In genomic region chr11:126102436-126102894, GRCh38 we compare ENCODE assay signal across 12 cellular contexts. TPM values are rescaled to one million over a fixed set of nuclear protein-coding genes. Genes with fewer than 3 reads are reported as not detected.
A peak's percentile ranks its signal among the peaks of the same experiment; 100 is the strongest.
DNase-seq lines count a peak whose midpoint lies in the region; ATAC-seq, FAIRE-seq and TF ChIP-seq lines count a peak whose summit lies in the region.
"Had no signal": no experiment of that assay in that cellular context is flagged by ENCODE, and none has a peak within 500 bp of the region (broad histone marks: within the 10 kb centered on the region; RNA-seq: fewer than 3 reads in every experiment).

No MANE protein-coding gene starts in this region.

- no peak for TF ChIP-seq EP300 in K562 (IDR thresholded peaks at IDR 0.05; ENCODE audit: low read length)

- H4K20me1 ChIP-seq in IMR-90 (ENCODE audit: insufficient read depth, low read length) (no peaks in the 10 kb centered on the region), K562 (replicated peaks; ENCODE audit: control insufficient read depth, insufficient read depth, low read length) (peaks cover 3% of the 10 kb centered on the region)

- H3K36me3 Mint-ChIP-seq in endothelial cell (ENCODE audit: low read depth, unreplicated experiment): no peaks in the 10 kb centered on the region
- H3K36me3 Mint-ChIP-seq in T-helper 17 cell (ENCODE audit: low read depth): no peaks in the 10 kb centered on the region
- H3K36me3 Mint-ChIP-seq: stimulated activated memory B cell treated with anti-CD40 and anti-IgM and Interleukin-4, amounts not matched to agents 10 μg/mL and 1 μg/mL and 100 μg/mL, for 72 hours had no signal

- H3K27ac ChIP-seq in A673 (ENCODE audit: low read depth, low read length, poor library complexity, severe bottlenecking): no peak overlapping the region
- H3K27ac ChIP-seq in IMR-90 (ENCODE audit: insufficient read depth, low read length): no peak overlapping the region
- H3K27ac ChIP-seq in K562 (ENCODE audit: extremely low read depth, low read depth, low read length): no peak overlapping the region
- no peak overlapping the region for H3K27ac ChIP-seq in mesenchymal stem cell (ENCODE audit: low read length, poor library complexity, severe bottlenecking)

- H2AK9ac ChIP-seq in IMR-90 (replicated peaks; ENCODE audit: low read depth, low read length, poor library complexity): no peak overlapping the region

- ATAC-seq in IMR-90 (ENCODE audit: low read depth) (peak; percentile 51), K562 (peak; percentile 87), T-helper 17 cell (no peak)
- ATAC-seq: stimulated activated memory B cell treated with anti-CD40 and anti-IgM and Interleukin-4, amounts not matched to agents 10 μg/mL and 1 μg/mL and 100 μg/mL, for 72 hours had no signal

- H3K9me3 Mint-ChIP-seq in endothelial cell (ENCODE audit: unreplicated experiment): peaks cover 3% of the 10 kb centered on the region
- H3K9me3 Mint-ChIP-seq: stimulated activated memory B cell treated with anti-CD40 and anti-IgM and Interleukin-4, amounts not matched to agents 10 μg/mL and 1 μg/mL and 100 μg/mL, for 72 hours had no signal

- FAIRE-seq in K562 (lab: Jason Lieb, UNC): peak; percentile 86
- FAIRE-seq in frontal cortex (lab: Jason Lieb, UNC): no peak

- intact Hi-C loops in A673 (cut with micrococcal nuclease; ENCODE audit: unreplicated experiment): no loop called here
- intact Hi-C loops in IMR-90 (cut with micrococcal nuclease): no loop called here
- intact Hi-C loops in K562 (cut with micrococcal nuclease): no loop called here

- peaks cover 19% of the 10 kb centered on the region for H3K4me1 ChIP-seq in A673 (ENCODE audit: insufficient read depth, low read length, poor library complexity, severe bottlenecking)
- H3K4me1 ChIP-seq in IMR-90 (ENCODE audit: control insufficient read depth, insufficient read depth, low read length): no peaks in the 10 kb centered on the region; the same call in 1 of the 2 replicates
- peaks cover 6 to 8% of the 10 kb centered on the region in 2 experiments; a peak in 4 of 5 replicates for H3K4me1 ChIP-seq in K562 (replicated peaks in 1 of 2; ENCODE audit: control insufficient read depth in 2 of 2, insufficient read depth in 2 of 2, low read length in 2 of 2)
- peaks cover 8% of the 10 kb centered on the region for H3K4me1 ChIP-seq in mesenchymal stem cell (ENCODE audit: control insufficient read depth, insufficient read depth, low read depth, low read length)

- dilution Hi-C loops in IMR-90 (cut with HindIII; ENCODE audit: low sequenced_read_pairs, unreplicated experiment): no loop called here

- CTCF ChIA-PET in A673 (lab: Charles Lee) (no interaction called here), IMR-90 (lab: Yijun Ruan, JAX) (interaction anchor here (0.7 kb wide), 1 partner anchor 10 kb away, joined by 3 read pairs; no protein-coding TSS in a partner anchor), K562 (lab: Yijun Ruan, JAX; ENCODE audit: low intra/inter-chr PET ratio) (no interaction called here)

- no peak overlapping the region for H4K8ac ChIP-seq in IMR-90 (ENCODE audit: low read depth in 2 of 2, low read length in 2 of 2)
- H4K8ac ChIP-seq in mesenchymal stem cell (ENCODE audit: low read length): no peak overlapping the region

- no peak overlapping the region for H2BK120ac ChIP-seq in IMR-90 (ENCODE audit: low read depth, low read length)
- H2BK120ac ChIP-seq in mesenchymal stem cell (ENCODE audit: low read depth, low read length): no peak overlapping the region

- TF ChIP-seq POLR2A in IMR-90 (IDR thresholded peaks at IDR 0.05; ENCODE audit: low read depth, low read length) (no peak), K562 (conservative IDR thresholded peaks at IDR 0.05) (no peak)

- H3K27me3 ChIP-seq in A673 (replicated peaks; ENCODE audit: insufficient read depth, low read depth, low read length, poor library complexity): no peaks in the 10 kb centered on the region
- H3K27me3 ChIP-seq in IMR-90 (ENCODE audit: control insufficient read depth, insufficient read depth, low read length): peaks cover 59% of the 10 kb centered on the region
- peaks cover 41 to 80% of the 10 kb centered on the region in 2 experiments for H3K27me3 ChIP-seq in K562 (ENCODE audit: control insufficient read depth in 2 of 2, insufficient read depth in 2 of 2, low read length in 2 of 2)
- peaks cover 0 to 44% of the 10 kb centered on the region in 2 experiments for H3K27me3 ChIP-seq in mesenchymal stem cell (ENCODE audit: control insufficient read depth in 1 of 2, insufficient read depth in 1 of 2, low read length in 2 of 2)

- no peak overlapping the region for H3K4me3 Mint-ChIP-seq in endothelial cell (ENCODE audit: unreplicated experiment)
- H3K4me3 Mint-ChIP-seq in T-helper 17 cell: no peak overlapping the region
- H3K4me3 Mint-ChIP-seq: stimulated activated memory B cell treated with anti-CD40 and anti-IgM and Interleukin-4, amounts not matched to agents 10 μg/mL and 1 μg/mL and 100 μg/mL, for 72 hours had no signal

- H3K23ac ChIP-seq in IMR-90 (ENCODE audit: low read depth, low read length) (no peak overlapping the region), mesenchymal stem cell (ENCODE audit: low read length in 2 of 2) (no peak overlapping the region)

- peak; percentile 72 for DNase-seq in A673 (ENCODE audit: low spot score)
- peak; percentile 31 for DNase-seq in IMR-90
- DNase-seq in K562 (ENCODE audit: extremely low read depth in 1 of 4, low spot score in 3 of 4): peak; percentile 35 to 63 (median 46)
- peak; percentile 45 for DNase-seq in mesenchymal stem cell
- no peak for DNase-seq in NCI-H526 treated with DMSO at 0.1 percent for 48 hours (lab: John Stamatoyannopoulos, UW)
- no peak for DNase-seq in endothelial cell (ENCODE audit: low spot score)
- no peak for DNase-seq in T-helper 17 cell
- no peak for DNase-seq in frontal cortex (ENCODE audit: low spot score in 2 of 2)
- DNase-seq: activated CD8-positive, alpha-beta memory T cell treated with anti-CD3 and anti-CD28 coated beads, Interleukin-2, amount 50 U/mL, for 48 hours; cortex of kidney; NCI-H146 had no signal

- in situ Hi-C loops in IMR-90 (cut with MboI; ENCODE audit: low sequenced_read_pairs) (no loop called here), K562 (cut with MboI) (no loop called here)

- H4K91ac ChIP-seq in IMR-90 (ENCODE audit: insufficient read depth, low read depth, low read length): no peak overlapping the region
- H4K91ac ChIP-seq in mesenchymal stem cell (ENCODE audit: low read length): no peak overlapping the region

- WGBS in IMR-90 (ENCODE audit: extremely low coverage in 2 of 2, insufficient read length in 1 of 2), 2 experiments: 28% methylated on average over 6 of the region's 6 CpGs; no CpG with 5 or more reads in 1 of the 2 experiments
- 2% methylated on average over 5 of the region's 6 CpGs for WGBS in K562 (ENCODE audit: insufficient coverage, low coverage, missing lambda C conversion rate)
- 57% methylated on average over 6 of the region's 6 CpGs for WGBS in mesenchymal stem cell

- POLR2A ChIA-PET in A673 (lab: Charles Lee; ENCODE audit: low non-redundant PET) (no interaction called here), IMR-90 (lab: Charles Lee; ENCODE audit: unreplicated experiment) (no interaction called here), K562 (lab: Yijun Ruan, JAX) (interaction anchor here (0.7 to 2.0 kb wide), 2 partner anchors 11 to 12 kb away, joined by 3 to 7 read pairs; no protein-coding TSS in a partner anchor)

- H2BK15ac ChIP-seq in IMR-90 (ENCODE audit: low read depth, low read length) (no peak overlapping the region), mesenchymal stem cell (ENCODE audit: low read depth, poor library complexity, severe bottlenecking) (no peak overlapping the region)

- H3K79me2 ChIP-seq in K562 (ENCODE audit: control insufficient read depth, insufficient read depth, low read length): no peaks in the 10 kb centered on the region

- no peak overlapping the region for H2AK5ac ChIP-seq in IMR-90 (ENCODE audit: low read depth, low read length)
- no peak overlapping the region for H2AK5ac ChIP-seq in mesenchymal stem cell (ENCODE audit: low read length, severe bottlenecking)

- H3K27me3 Mint-ChIP-seq in endothelial cell (ENCODE audit: unreplicated experiment) (peaks cover 8% of the 10 kb centered on the region), T-helper 17 cell (peaks cover 38% of the 10 kb centered on the region)

- no peak overlapping the region for H2BK5ac ChIP-seq in IMR-90 (ENCODE audit: low read depth, low read length, poor library complexity, severe bottlenecking)
- H2BK5ac ChIP-seq in mesenchymal stem cell (ENCODE audit: low read depth, low read length, poor library complexity, severe bottlenecking): no peak overlapping the region

- no peak for TF ChIP-seq CTCF in A673 (conservative IDR thresholded peaks at IDR 0.05; ENCODE audit: low read depth, low read length)
- TF ChIP-seq CTCF in IMR-90 (conservative IDR thresholded peaks at IDR 0.05; ENCODE audit: low read depth, low read length): no peak
- TF ChIP-seq CTCF in K562 (IDR thresholded peaks at IDR 0.05 in 2 of 3, conservative IDR thresholded peaks at IDR 0.05 in 1 of 3; ENCODE audit: insufficient read depth in 2 of 3, low read depth in 1 of 3, low read length in 3 of 3): no peak
- TF ChIP-seq CTCF in endothelial cell (IDR thresholded peaks at IDR 0.05; ENCODE audit: unreplicated experiment): no peak

- no peaks in the 10 kb centered on the region for H3K9me3 ChIP-seq in A673 (ENCODE audit: low read depth, low read length, poor library complexity, severe bottlenecking)
- H3K9me3 ChIP-seq in IMR-90 (ENCODE audit: control insufficient read depth, insufficient read depth, low read length): no peaks in the 10 kb centered on the region
- no peaks in the 10 kb centered on the region for H3K9me3 ChIP-seq in K562 (replicated peaks; ENCODE audit: control insufficient read depth, insufficient read depth, low read depth, low read length)
- H3K9me3 ChIP-seq in mesenchymal stem cell (ENCODE audit: control insufficient read depth, low read length): no peaks in the 10 kb centered on the region
- H3K9me3 ChIP-seq in T-helper 17 cell (ENCODE audit: control insufficient read depth, low read length, poor library complexity, severe bottlenecking): no peaks in the 10 kb centered on the region

- H3K9me1 ChIP-seq in IMR-90 (ENCODE audit: insufficient read depth, low read length) (0 out of 2 replicates have a peak, but pooled peaks cover 3% of the 10 kb centered on the region), K562 (ENCODE audit: control insufficient read depth, insufficient read depth, low read length) (no peaks in the 10 kb centered on the region)

- H3K14ac ChIP-seq in IMR-90 (replicated peaks; ENCODE audit: low read depth, low read length): no peak overlapping the region
- H3K14ac ChIP-seq in mesenchymal stem cell (ENCODE audit: low read length in 2 of 2): no peak overlapping the region

- peaks cover 26% of the 10 kb centered on the region for H3K4me1 Mint-ChIP-seq in endothelial cell (ENCODE audit: unreplicated experiment)
- H3K4me1 Mint-ChIP-seq in T-helper 17 cell: peaks cover 3% of the 10 kb centered on the region
- H3K4me1 Mint-ChIP-seq: stimulated activated memory B cell treated with anti-CD40 and anti-IgM and Interleukin-4, amounts not matched to agents 10 μg/mL and 1 μg/mL and 100 μg/mL, for 72 hours had no signal

- H3K56ac ChIP-seq in IMR-90 (ENCODE audit: extremely low read depth, insufficient read depth, low read length): no peak overlapping the region

- H3K27ac Mint-ChIP-seq in endothelial cell (ENCODE audit: unreplicated experiment): no peak overlapping the region
- no peak overlapping the region for H3K27ac Mint-ChIP-seq in T-helper 17 cell
- H3K27ac Mint-ChIP-seq: stimulated activated memory B cell treated with anti-CD40 and anti-IgM and Interleukin-4, amounts not matched to agents 10 μg/mL and 1 μg/mL and 100 μg/mL, for 72 hours had no signal

- H3K4ac ChIP-seq in IMR-90 (ENCODE audit: low read depth, low read length) (no peak overlapping the region), mesenchymal stem cell (ENCODE audit: low read depth in 1 of 2, low read length in 2 of 2) (no peak overlapping the region)

- H3K9ac ChIP-seq in IMR-90 (ENCODE audit: low read depth, low read length): no peak overlapping the region
- peak overlapping the region in 1 of 2 experiments; percentile 64; a peak in 1 of 4 replicates for H3K9ac ChIP-seq in K562 (ENCODE audit: insufficient read depth in 1 of 2, low read depth in 2 of 2, low read length in 2 of 2)
- no peak overlapping the region for H3K9ac ChIP-seq in mesenchymal stem cell (ENCODE audit: low read length)

- BruUV-seq in A673 (replicated peaks; lab: Mats Ljungman, UMichigan): no TSS peak
- no TSS peak for BruUV-seq in IMR-90 (replicated peaks; lab: Mats Ljungman, UMichigan)
- BruUV-seq in K562 (replicated peaks; lab: Mats Ljungman, UMichigan): no TSS peak

- no peak overlapping the region for H2AFZ ChIP-seq in IMR-90 (replicated peaks; ENCODE audit: low read length, poor library complexity)
- H2AFZ ChIP-seq in K562 (ENCODE audit: low read depth, low read length): no peak overlapping the region; the same call in 1 of the 2 replicates
- H2AFZ ChIP-seq in mesenchymal stem cell (ENCODE audit: low read depth, low read length): no peak overlapping the region

- H3K36me3 ChIP-seq in A673 (ENCODE audit: insufficient read depth, low read length, poor library complexity, severe bottlenecking) (no peaks in the 10 kb centered on the region), IMR-90 (ENCODE audit: control insufficient read depth, insufficient read depth, low read length) (no peaks in the 10 kb centered on the region), K562 (ENCODE audit: control insufficient read depth, insufficient read depth, low read length) (no peaks in the 10 kb centered on the region), mesenchymal stem cell (ENCODE audit: control insufficient read depth in 1 of 2, insufficient read depth in 2 of 2, low read depth in 1 of 2, low read length in 2 of 2) (no peaks in the 10 kb centered on the region)

- no peak overlapping the region for H2BK12ac ChIP-seq in mesenchymal stem cell (ENCODE audit: low read length in 2 of 2)

- no peak overlapping the region for H4K5ac ChIP-seq in IMR-90 (ENCODE audit: low read depth, low read length)

- no peak overlapping the region for H3K4me2 ChIP-seq in IMR-90 (ENCODE audit: low read depth, low read length)
- peak overlapping the region; percentile 24; the same call in 1 of the 2 replicates for H3K4me2 ChIP-seq in K562 (ENCODE audit: insufficient read depth, low read length)
- no peak overlapping the region for H3K4me2 ChIP-seq in mesenchymal stem cell (ENCODE audit: low read length, poor library complexity, severe bottlenecking)

- H3K79me1 ChIP-seq in IMR-90 (ENCODE audit: low read depth in 1 of 2, low read length in 2 of 2) (no peaks in the 10 kb centered on the region), mesenchymal stem cell (replicated peaks; ENCODE audit: low read length, poor library complexity, severe bottlenecking) (no peaks in the 10 kb centered on the region)

- H3K18ac ChIP-seq in IMR-90 (ENCODE audit: low read depth, low read length) (no peak overlapping the region), mesenchymal stem cell (ENCODE audit: low read depth in 1 of 2, low read length in 2 of 2) (no peak overlapping the region)

- TF ChIP-seq RAD21 in IMR-90 (IDR thresholded peaks at IDR 0.05; ENCODE audit: low read length) (no peak), K562 (CRISPR knock-in tag; conservative IDR thresholded peaks at IDR 0.05 in 1 of 2, IDR thresholded peaks at IDR 0.05 in 1 of 2) (no peak)

- no peak overlapping the region for H2BK20ac ChIP-seq in IMR-90 (ENCODE audit: low read depth, low read length)

- H3K4me3 ChIP-seq in A673 (ENCODE audit: low read depth, low read length, poor library complexity, severe bottlenecking) (no peak overlapping the region), IMR-90 (ENCODE audit: insufficient read depth, low read depth, low read length) (no peak overlapping the region), K562 (no peak overlapping the region), mesenchymal stem cell (ENCODE audit: insufficient read depth in 1 of 2, low read depth in 1 of 2, low read length in 2 of 2) (no peak overlapping the region)

RNA-seq across cellular contexts. Expression of gene CDON, which starts 39.8 kb away (rescaled TPM):
- total RNA-seq in A673 (2021) (25.3 and 31.0 TPM in 2 replicates), IMR-90 (2012; rRNA removed) (2.2 and 3.8 TPM in 2 replicates), K562 (2014; rRNA removed) (0.20 and 0.27 TPM in 2 replicates), K562 (2014; rRNA removed; fragmentation: Illumina TruSeq; extraction: Trizol) (0.35 and 0.44 TPM in 2 replicates), K562 (2015; rRNA removed; fragmentation: Illumina TruSeq; extraction: Trizol) (0.40 and 0.45 TPM in 2 replicates), K562 (2021) (0.45 and 0.58 TPM in 2 replicates), endothelial cell (ENCODE audit: unreplicated experiment) (25.2 TPM), T-helper 17 cell (1 to 10 TPM; 2.0 TPM), frontal cortex (32.6 TPM)
- polyA plus RNA-seq in IMR-90 (2012; rRNA removed) (1.2 and 1.4 TPM in 2 replicates), K562 (2011; rRNA removed) (0.55 and 0.64 TPM in 2 replicates), K562 (2014; fragmentation: Illumina TruSeq; extraction: Trizol) (0.48 and 0.58 TPM in 2 replicates), K562 (2014; fragmentation: Nextera tagmentation; extraction: Ambion mirVana) (under 1 TPM; 0.08 to 0.14 TPM), K562 (2014; rRNA removed) (0.29 and 0.45 TPM in 2 replicates)
- 0.74 and 1.0 TPM in 2 replicates for polyA plus RNA-seq in IMR-90 (2012; cell fraction: cytosol; rRNA removed)
- polyA plus RNA-seq in IMR-90 (2012; cell fraction: nucleus; rRNA removed; ENCODE audit: low replicate concordance): 0.65 and 2.6 TPM in 2 replicates
- total RNA-seq in K562 (2011; cell fraction: chromatin; rRNA removed; ENCODE audit: low replicate concordance): 0.76 and 1.2 TPM in 2 replicates
- total RNA-seq in K562 (2011; cell fraction: nucleolus; rRNA removed): 1.2 and 2.0 TPM in 2 replicates
- 0.88 and 1.1 TPM in 2 replicates for total RNA-seq in K562 (2011; cell fraction: nucleoplasm; rRNA removed)
- 0.28 and 0.56 TPM in 2 replicates for polyA plus RNA-seq in K562 (2011; cell fraction: cytosol; rRNA removed)
- polyA plus RNA-seq in K562 (2011; cell fraction: nucleus; rRNA removed): 0.18 and 0.33 TPM in 2 replicates
- 0.37 and 0.42 TPM in 2 replicates for polyA plus RNA-seq in K562 (2012)
- polyA minus RNA-seq in K562 (2011; rRNA and poly(A)+ RNA removed): 0.60 and 0.70 TPM in 2 replicates
- 0.46 and 1.3 TPM in 2 replicates for polyA minus RNA-seq in K562 (2011; cell fraction: cytosol; rRNA and poly(A)+ RNA removed)
- polyA minus RNA-seq in K562 (2011; cell fraction: nucleus; rRNA and poly(A)+ RNA removed): 0.40 and 0.44 TPM in 2 replicates
- 1.3 TPM for polyA plus RNA-seq in mesenchymal stem cell (2013, experiment 1 of 2)
- polyA plus RNA-seq in mesenchymal stem cell (2013, experiment 2 of 2): 1.1 TPM

Comparison
In these comparisons a context has a peak if more than half of its experiments do, and no peak if none do; other contexts are left out.
1. DNase-seq: peak in A673 (single experiment), IMR-90 (single experiment), K562 (4 of 4) and mesenchymal stem cell (single experiment); none in NCI-H526 treated with DMSO at 0.1 percent for 48 hours (single experiment), endothelial cell (single experiment), T-helper 17 cell (0 of 3) and frontal cortex (0 of 2).